In the genomic region with DNA sequence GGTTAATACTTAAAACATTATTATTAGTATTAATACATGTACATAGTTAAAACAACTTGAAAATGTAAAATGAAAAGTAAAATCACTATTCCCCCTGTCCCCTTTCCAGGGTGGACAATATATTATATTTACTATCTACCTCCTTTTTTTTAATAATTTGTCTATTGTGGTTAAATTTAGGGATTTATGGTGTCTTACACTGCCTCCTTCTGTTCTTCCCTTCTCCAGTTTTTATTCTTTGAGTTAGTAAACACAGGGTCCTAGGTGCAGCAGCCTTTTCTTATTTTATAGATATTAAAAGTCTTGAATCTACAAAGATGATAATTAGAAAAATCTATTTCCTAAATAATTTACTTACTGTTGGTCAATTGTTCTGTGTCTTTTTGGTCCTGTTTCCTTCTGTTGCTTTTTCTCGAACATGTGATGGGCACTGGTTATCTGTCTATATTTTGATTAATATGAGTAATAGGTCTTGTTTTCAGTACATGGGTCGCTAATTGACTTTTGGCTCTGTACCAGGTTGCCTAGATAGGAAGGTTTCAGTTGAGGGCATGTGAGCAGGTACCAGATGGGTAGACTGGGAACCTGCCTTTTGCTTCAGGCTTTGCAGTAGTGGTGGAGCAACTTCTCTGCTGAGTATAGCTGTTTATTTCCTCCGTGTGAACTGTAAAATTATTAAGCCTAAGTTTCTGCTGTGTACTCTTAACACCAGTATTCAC, we compare ENCODE assay signal across 8 cellular contexts. TPM values are rescaled to one million over a fixed set of nuclear protein-coding genes. Genes with fewer than 3 reads are reported as not detected.
DNase-seq lines count a peak whose midpoint lies in the region; ATAC-seq, FAIRE-seq and TF ChIP-seq lines count a peak whose summit lies in the region.

No MANE protein-coding gene starts in this region.

- TF ChIP-seq CTCF in MM.1S (IDR thresholded peaks at IDR 0.05; ENCODE audit: low read length) (no peak), ascending aorta (IDR thresholded peaks at IDR 0.05) (no peak), HepG2 (CRISPR knock-in tag; IDR thresholded peaks at IDR 0.05) (no peak; the same call in 1 of the 2 replicates), transverse colon (IDR thresholded peaks at IDR 0.05) (no peak)

- peak overlapping the region; percentile 68 for H2AFZ ChIP-seq in MM.1S (ENCODE audit: low read length)
- H2AFZ ChIP-seq in HepG2 (ENCODE audit: low read length) = no peak overlapping the region

- H3F3A ChIP-seq in MM.1S (ENCODE audit: insufficient read depth, low read length) = peaks cover 8% of the 10 kb centered on the region; the same call in 1 of the 2 replicates

- H3K79me2 ChIP-seq in MM.1S (ENCODE audit: low read length) = peaks cover 32% of the 10 kb centered on the region
- H3K79me2 ChIP-seq in HepG2 (ENCODE audit: insufficient read depth, low read length) = peaks cover 37% of the 10 kb centered on the region

- CTCF ChIA-PET in HepG2 (lab: Yijun Ruan, JAX; ENCODE audit: low intra/inter-chr PET ratio, low total read pairs) = no interaction called here

- H3K9me3 ChIP-seq in ES-I3 (ENCODE audit: control insufficient read depth, insufficient read depth, low read length) (no peaks in the 10 kb centered on the region), MM.1S (replicated peaks; ENCODE audit: insufficient read depth, low read length) (no peaks in the 10 kb centered on the region), ascending aorta (no peaks in the 10 kb centered on the region), HepG2 (ENCODE audit: low read length) (no peaks in the 10 kb centered on the region), transverse colon (no peaks in the 10 kb centered on the region)

- TF ChIP-seq RAD21 in HepG2 (CRISPR knock-in tag; IDR thresholded peaks at IDR 0.05) = no peak

- no TSS peak for BruUV-seq in HepG2 (replicated peaks; lab: Mats Ljungman, UMichigan)

- POLR2A ChIA-PET in HepG2 (lab: Yijun Ruan, JAX) = interaction anchor here (0.6 to 9.6 kb wide), 7 partner anchors 13 to 115 kb away, joined by 3 to 172 read pairs (median 5); partner anchors contain the start of gene HSD17B11

- intact Hi-C loops in ascending aorta (cut with DNase I) (no loop called here), HepG2 (cut with micrococcal nuclease; ENCODE audit: unreplicated experiment) (loop anchor here (1.0 to 10.0 kb wide), 3 partner anchors 28 to 49 kb away; no protein-coding TSS in a partner anchor), transverse colon (cut with DNase I; ENCODE audit: low total_unique reads) (no loop called here)

- H3K9ac ChIP-seq in ES-I3 (ENCODE audit: low read depth, low read length) (peak overlapping the region; percentile 96), MM.1S (ENCODE audit: low read length) (peak overlapping the region; percentile 69; the same call in 1 of the 2 replicates), HepG2 (ENCODE audit: insufficient read depth, low read depth, low read length) (peak overlapping the region; percentile 86)

- H4K20me1 ChIP-seq in MM.1S (ENCODE audit: insufficient read depth, low read length) (no peaks in the 10 kb centered on the region), HepG2 (ENCODE audit: insufficient read depth, low read length) (0 out of 2 replicates have a peak, but pooled peaks cover 2% of the 10 kb centered on the region)

- TF ChIP-seq POLR2A in HepG2 (IDR thresholded peaks at IDR 0.05; ENCODE audit: insufficient read depth in 1 of 2, low read depth in 2 of 2, low read length in 2 of 2) = no peak
- TF ChIP-seq POLR2A in transverse colon (IDR thresholded peaks at IDR 0.05) = no peak

- no peak overlapping the region; the same call in 1 of the 2 replicates for H3K27ac ChIP-seq in MM.1S (ENCODE audit: low read length)
- peak overlapping the region; percentile 18 to 95 for H3K27ac ChIP-seq in ascending aorta
- H3K27ac ChIP-seq in HepG2 (ENCODE audit: extremely low read length, insufficient read depth, low read length) = peak overlapping the region; percentile 95
- H3K27ac ChIP-seq in transverse colon = peak overlapping the region; percentile 86 to 97 (median 94)

- H3K36me3 ChIP-seq in ES-I3 (ENCODE audit: insufficient read depth, low read length) (no peaks in the 10 kb centered on the region), MM.1S (replicated peaks; ENCODE audit: insufficient read depth, low read length) (no peaks in the 10 kb centered on the region), ascending aorta (no peaks in the 10 kb centered on the region), HepG2 (replicated peaks in 1 of 2; ENCODE audit: control insufficient read depth in 1 of 2, insufficient read depth in 2 of 2, low read length in 2 of 2) (no peaks in the 10 kb centered on the region), transverse colon (no peaks in the 10 kb centered on the region)

- 18% methylated on average over 3 of the region's 3 CpGs for WGBS in HepG2 (ENCODE audit: low lambda C conversion rate)
- 15 to 16% methylated on average over 2 to 3 of the region's 3 CpGs for WGBS in transverse colon (ENCODE audit: low coverage in 1 of 2), 2 donors

- H3K27me3 ChIP-seq in MM.1S (replicated peaks; ENCODE audit: insufficient read depth, low read length) (no peaks in the 10 kb centered on the region), ascending aorta (no peaks in the 10 kb centered on the region), HepG2 (ENCODE audit: control insufficient read depth in 1 of 2, insufficient read depth in 2 of 2, low read length in 2 of 2) (no peaks in the 10 kb centered on the region; a peak in 1 of 5 replicates), transverse colon (no peaks in the 10 kb centered on the region)

- ATAC-seq in HepG2 = no peak
- ATAC-seq in HG02610 (IDR thresholded peaks at IDR 0.05; ENCODE audit: unreplicated experiment) = no peak

- peak; percentile 38 for DNase-seq in MM.1S
- DNase-seq in ascending aorta (ENCODE audit: low spot score in 2 of 2) = no peak
- DNase-seq in HepG2 (ENCODE audit: low spot score) = no peak
- DNase-seq in transverse colon = no peak
- DNase-seq in KG1 (lab: John Stamatoyannopoulos, UW) = no peak
- no peak for DNase-seq in SKM-1 treated with dmso at 0.1 percent for 144 hours (lab: John Stamatoyannopoulos, UW; ENCODE audit: unreplicated experiment)

- H3K4me2 ChIP-seq in MM.1S (ENCODE audit: low read depth, low read length) = peak overlapping the region; percentile 89
- peak overlapping the region; percentile 92 for H3K4me2 ChIP-seq in HepG2 (ENCODE audit: low read depth, low read length)

- H3K9me2 ChIP-seq in MM.1S (replicated peaks; ENCODE audit: insufficient read depth, low read length) = no peaks in the 10 kb centered on the region

- in situ Hi-C loops in HepG2 (cut with HindIII; ENCODE audit: extremely low pct_ligation_motif_present, low pct_unique_long_range_greater_than_20kb) (no loop called here), transverse colon (cut with MboI; ENCODE audit: low pct_ligation_motif_present in 1 of 4, low pct_unique_long_range_greater_than_20kb in 1 of 4, low sequenced_read_pairs in 3 of 4) (no loop called here)

- peaks cover 6% of the 10 kb centered on the region; the same call in 1 of the 2 replicates for H3K4me1 ChIP-seq in ES-I3 (ENCODE audit: insufficient read depth, low read length)
- H3K4me1 ChIP-seq in MM.1S (ENCODE audit: low read length) = 0 out of 2 replicates have a peak, but pooled peaks cover 7% of the 10 kb centered on the region
- peaks cover 2 to 22% of the 10 kb centered on the region in 2 donors for H3K4me1 ChIP-seq in ascending aorta
- peaks cover 73% of the 10 kb centered on the region for H3K4me1 ChIP-seq in HepG2 (ENCODE audit: insufficient read depth, low read length)
- peaks cover 13 to 52% (median 28%) of the 10 kb centered on the region in 4 donors for H3K4me1 ChIP-seq in transverse colon

- FAIRE-seq in HepG2 (lab: Jason Lieb, UNC) = no peak

- H3K4me3 ChIP-seq in MM.1S (ENCODE audit: low read length) (peak overlapping the region; percentile 69), ascending aorta (peak overlapping the region; percentile 74 to 80), HepG2 (replicated peaks in 1 of 3; ENCODE audit: insufficient read depth in 1 of 3, low read depth in 2 of 3, low read length in 3 of 3) (peak overlapping the region; percentile 79 to 91 (median 90)), transverse colon (peak overlapping the region; percentile 66 to 94 (median 82))

- TF ChIP-seq EP300 in HepG2 (IDR thresholded peaks at IDR 0.05; ENCODE audit: low read depth in 2 of 2, low read length in 2 of 2) (no peak), HepG2 (CRISPR knock-in tag; IDR thresholded peaks at IDR 0.05; ENCODE audit: borderline replicate concordance) (no peak), transverse colon (IDR thresholded peaks at IDR 0.05; ENCODE audit: low read depth) (no peak)

RNA-seq across cellular contexts. Expression of gene NUDT9, which starts 1.1 kb away (rescaled TPM):
- total RNA-seq in ascending aorta (35.9 TPM), HepG2 (2016; rRNA removed; fragmentation: Illumina TruSeq; extraction: Trizol) (9.7 and 10.4 TPM in 2 replicates), transverse colon (10 to 100 TPM in 3 of 4 donors, 1 to 10 TPM in 1; 7.6 to 25.7 (median 20.1) TPM)
- 4.4 and 4.5 TPM in 2 replicates for total RNA-seq in HepG2 (2016; cell fraction: cytosol; rRNA removed; fragmentation: Illumina TruSeq; extraction: Trizol; ENCODE audit: low read depth)
- 8.4 and 12.1 TPM in 2 replicates for total RNA-seq in HepG2 (2016; cell fraction: insoluble cytoplasmic fraction; rRNA removed; fragmentation: Illumina TruSeq; extraction: Trizol)
- 6.1 and 6.5 TPM in 2 replicates for total RNA-seq in HepG2 (2016; cell fraction: membrane; rRNA removed; fragmentation: Illumina TruSeq; extraction: Trizol)
- total RNA-seq in HepG2 (2016; cell fraction: nucleus; rRNA removed; fragmentation: Illumina TruSeq; extraction: Trizol) = 12.8 and 15.6 TPM in 2 replicates
- 11.2 and 12.3 TPM in 2 replicates for polyA plus RNA-seq in HepG2 (2011; rRNA removed)
- 7.3 and 10.3 TPM in 2 replicates for polyA plus RNA-seq in HepG2 (2011; cell fraction: cytosol; rRNA removed)
- 6.9 and 8.4 TPM in 2 replicates for polyA plus RNA-seq in HepG2 (2011; cell fraction: nucleus; rRNA removed)
- polyA plus RNA-seq in HepG2 (2012) = 19.7 and 20.0 TPM in 2 replicates
- polyA plus RNA-seq in HepG2 (2016; cell fraction: cytosol; fragmentation: Illumina TruSeq; extraction: Trizol; ENCODE audit: low read depth) = 8.1 and 8.4 TPM in 2 replicates
- 22.9 and 26.8 TPM in 2 replicates for polyA plus RNA-seq in HepG2 (2016; cell fraction: insoluble cytoplasmic fraction; fragmentation: Illumina TruSeq; extraction: Trizol; ENCODE audit: low read depth)
- 7.6 and 9.6 TPM in 2 replicates for polyA plus RNA-seq in HepG2 (2016; cell fraction: membrane; fragmentation: Illumina TruSeq; extraction: Trizol; ENCODE audit: low read depth)
- 41.0 and 46.0 TPM in 2 replicates for polyA plus RNA-seq in HepG2 (2016; cell fraction: nucleus; fragmentation: Illumina TruSeq; extraction: Trizol; ENCODE audit: insufficient read depth, low read depth)
- 9.9 and 15.3 TPM in 2 replicates for polyA minus RNA-seq in HepG2 (2011; rRNA and poly(A)+ RNA removed; ENCODE audit: low replicate concordance)
- 6.2 and 9.4 TPM in 2 replicates for polyA minus RNA-seq in HepG2 (2011; cell fraction: cytosol; rRNA and poly(A)+ RNA removed)
- polyA minus RNA-seq in HepG2 (2011; cell fraction: nucleus; rRNA and poly(A)+ RNA removed) = 21.8 and 27.0 TPM in 2 replicates

RNA-seq across cellular contexts. Expression of gene HSD17B11, which starts 32.5 kb away (rescaled TPM):
- total RNA-seq in ascending aorta = 29.8 TPM
- total RNA-seq in HepG2 (2016; rRNA removed; fragmentation: Illumina TruSeq; extraction: Trizol) = 120 and 158 TPM in 2 replicates
- 37.4 and 46.0 TPM in 2 replicates for total RNA-seq in HepG2 (2016; cell fraction: cytosol; rRNA removed; fragmentation: Illumina TruSeq; extraction: Trizol; ENCODE audit: low read depth)
- 110 and 160 TPM in 2 replicates for total RNA-seq in HepG2 (2016; cell fraction: insoluble cytoplasmic fraction; rRNA removed; fragmentation: Illumina TruSeq; extraction: Trizol)
- 80.0 and 109 TPM in 2 replicates for total RNA-seq in HepG2 (2016; cell fraction: membrane; rRNA removed; fragmentation: Illumina TruSeq; extraction: Trizol)
- 123 and 135 TPM in 2 replicates for total RNA-seq in HepG2 (2016; cell fraction: nucleus; rRNA removed; fragmentation: Illumina TruSeq; extraction: Trizol)
- polyA plus RNA-seq in HepG2 (2011; rRNA removed) = 99.1 and 121 TPM in 2 replicates
- 45.0 and 85.9 TPM in 2 replicates for polyA plus RNA-seq in HepG2 (2011; cell fraction: cytosol; rRNA removed)
- polyA plus RNA-seq in HepG2 (2011; cell fraction: nucleus; rRNA removed) = 16.3 and 22.2 TPM in 2 replicates
- polyA plus RNA-seq in HepG2 (2012) = 185 and 257 TPM in 2 replicates
- polyA plus RNA-seq in HepG2 (2016; cell fraction: cytosol; fragmentation: Illumina TruSeq; extraction: Trizol; ENCODE audit: low read depth) = 40.7 and 42.3 TPM in 2 replicates
- 99.3 and 110 TPM in 2 replicates for polyA plus RNA-seq in HepG2 (2016; cell fraction: insoluble cytoplasmic fraction; fragmentation: Illumina TruSeq; extraction: Trizol; ENCODE audit: low read depth)
- polyA plus RNA-seq in HepG2 (2016; cell fraction: membrane; fragmentation: Illumina TruSeq; extraction: Trizol; ENCODE audit: low read depth) = 66.9 and 69.9 TPM in 2 replicates
- polyA plus RNA-seq in HepG2 (2016; cell fraction: nucleus; fragmentation: Illumina TruSeq; extraction: Trizol; ENCODE audit: insufficient read depth, low read depth) = 168 and 180 TPM in 2 replicates
- 14.6 and 50.4 TPM in 2 replicates for polyA minus RNA-seq in HepG2 (2011; rRNA and poly(A)+ RNA removed; ENCODE audit: low replicate concordance)
- 52.1 and 76.8 TPM in 2 replicates for polyA minus RNA-seq in HepG2 (2011; cell fraction: cytosol; rRNA and poly(A)+ RNA removed)
- 62.1 and 76.0 TPM in 2 replicates for polyA minus RNA-seq in HepG2 (2011; cell fraction: nucleus; rRNA and poly(A)+ RNA removed)
- total RNA-seq in transverse colon = 100 to 1,000 TPM; 189 to 348 (median 271) TPM
